In the genomic region with DNA sequence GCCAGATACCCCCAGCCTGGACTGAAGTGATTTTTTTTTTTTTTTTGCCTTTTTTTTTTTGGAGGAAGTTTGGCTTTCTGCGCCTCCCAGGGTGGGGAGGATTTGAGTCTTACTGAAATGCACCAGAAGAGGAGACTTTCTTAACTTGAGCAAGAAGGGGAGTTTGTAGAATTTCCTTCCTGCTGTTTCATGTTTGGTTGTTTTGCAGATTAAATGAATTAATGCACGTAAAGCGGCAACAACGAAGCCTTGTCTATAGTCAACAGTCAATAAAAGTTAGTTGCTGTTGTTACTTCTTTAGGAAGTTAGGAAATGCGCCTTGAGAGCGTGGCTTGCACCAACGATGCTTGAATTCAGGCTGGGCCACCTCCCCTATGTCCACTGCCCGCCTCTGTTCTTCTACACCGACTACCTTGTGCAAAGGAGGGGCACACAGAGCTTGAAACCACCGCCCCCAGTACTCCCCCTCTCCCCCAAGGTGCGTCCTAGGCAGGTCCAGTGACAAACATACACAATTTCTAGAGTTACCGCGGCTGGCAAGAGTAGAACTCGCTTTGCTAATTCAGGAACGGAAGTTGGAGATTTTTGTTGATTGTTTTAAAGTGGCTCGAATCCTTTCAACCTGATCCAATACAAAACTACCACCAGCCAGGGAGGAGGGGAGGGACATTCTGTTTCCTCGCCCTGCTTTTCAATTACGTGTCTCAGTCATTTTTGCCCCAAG, we compare ENCODE assay signal across 11 cellular contexts. TPM values are rescaled to one million over a fixed set of nuclear protein-coding genes. Genes with fewer than 3 reads are reported as not detected.
A peak's percentile ranks its signal among the peaks of the same experiment; 100 is the strongest.
DNase-seq lines count a peak whose midpoint lies in the region; ATAC-seq, FAIRE-seq and TF ChIP-seq lines count a peak whose summit lies in the region.
"Had no signal": no experiment of that assay in that cellular context is flagged by ENCODE, and none has a peak within 500 bp of the region (broad histone marks: within the 10 kb centered on the region; RNA-seq: fewer than 3 reads in every experiment).

No MANE protein-coding gene starts in this region.

- H3K9me3 ChIP-seq in Caco-2 (no peaks in the 10 kb centered on the region), HUES64 (ENCODE audit: insufficient read depth, low read depth, low read length) (no peaks in the 10 kb centered on the region)
- no peaks in the 10 kb centered on the region for H3K9me3 ChIP-seq in naive thymus-derived CD4-positive, alpha-beta T cell (ENCODE audit: control insufficient read depth in 2 of 3, low read length in 3 of 3)

- intact Hi-C loops in Caco-2 (cut with micrococcal nuclease; ENCODE audit: unreplicated experiment) = no loop called here
- intact Hi-C loops in naive thymus-derived CD4-positive, alpha-beta T cell (cut with micrococcal nuclease) = no loop called here

- no peak for ATAC-seq in naive thymus-derived CD4-positive, alpha-beta T cell
- no peak for ATAC-seq in HG02678 (IDR thresholded peaks at IDR 0.05; ENCODE audit: unreplicated experiment)

- H3K27me3 Mint-ChIP-seq in Caco-2 (ENCODE audit: insufficient read depth, unreplicated experiment) (peaks cover 52% of the 10 kb centered on the region), chondrocyte (ENCODE audit: low read depth) (peaks cover 59% of the 10 kb centered on the region)
- peaks cover 65 to 78% (median 67%) of the 10 kb centered on the region in 5 donors for H3K27me3 Mint-ChIP-seq in naive thymus-derived CD4-positive, alpha-beta T cell

- no peak for FAIRE-seq in D721Med (lab: Jason Lieb, UNC)

- CTCF ChIA-PET in Caco-2 (lab: Charles Lee) = no interaction called here
- CTCF ChIA-PET in naive thymus-derived CD4-positive, alpha-beta T cell (lab: Charles Lee) = interaction anchor here (0.6 kb wide), 1 partner anchor 16 kb away, joined by 3 read pairs; no protein-coding TSS in a partner anchor

- H3K9ac ChIP-seq in HUES64 (ENCODE audit: low read depth, low read length) = no peak overlapping the region

- TF ChIP-seq CTCF in Caco-2 (IDR thresholded peaks at IDR 0.05; ENCODE audit: insufficient read depth in 1 of 2, low read depth in 1 of 2, low read length in 1 of 2, severe bottlenecking in 1 of 2, unreplicated experiment in 1 of 2) (no peak), chondrocyte (IDR thresholded peaks at IDR 0.05) (no peak), D721Med (IDR thresholded peaks at IDR 0.05; ENCODE audit: insufficient read depth, missing control alignments) (no peak)

- H3K36me3 Mint-ChIP-seq in Caco-2 (ENCODE audit: insufficient read depth, unreplicated experiment) (no peaks in the 10 kb centered on the region), chondrocyte (ENCODE audit: low read depth) (peaks cover 1% of the 10 kb centered on the region)
- peaks cover 0 to 3% (median 0%) of the 10 kb centered on the region in 5 donors for H3K36me3 Mint-ChIP-seq in naive thymus-derived CD4-positive, alpha-beta T cell

- H3K4me1 Mint-ChIP-seq in Caco-2 (ENCODE audit: low read depth, unreplicated experiment) = peaks cover 9% of the 10 kb centered on the region
- H3K4me1 Mint-ChIP-seq in chondrocyte (ENCODE audit: low read depth) = peaks cover 23% of the 10 kb centered on the region
- H3K4me1 Mint-ChIP-seq in naive thymus-derived CD4-positive, alpha-beta T cell = peaks cover 11 to 26% (median 24%) of the 10 kb centered on the region in 7 donors

- no peak overlapping the region for H3K27ac ChIP-seq in HUES64 (ENCODE audit: low read depth, low read length)
- H3K27ac ChIP-seq in naive thymus-derived CD4-positive, alpha-beta T cell (ENCODE audit: low read depth, low read length) = no peak overlapping the region

- WGBS in HUES64 = 3% methylated on average over 14 of the region's 18 CpGs

- H3K4me1 ChIP-seq in Caco-2 (peaks cover 14% of the 10 kb centered on the region), HUES64 (ENCODE audit: insufficient read depth, low read length) (peaks cover 14% of the 10 kb centered on the region)
- H3K4me1 ChIP-seq in naive thymus-derived CD4-positive, alpha-beta T cell (ENCODE audit: control insufficient read depth in 2 of 2, insufficient read depth in 2 of 2, low read length in 2 of 2) = peaks cover 0 to 5% of the 10 kb centered on the region in 2 donors

- no peak overlapping the region for H3K27ac Mint-ChIP-seq in Caco-2 (ENCODE audit: unreplicated experiment)
- H3K27ac Mint-ChIP-seq in chondrocyte (ENCODE audit: unreplicated experiment) = no peak overlapping the region
- no peak overlapping the region for H3K27ac Mint-ChIP-seq in naive thymus-derived CD4-positive, alpha-beta T cell

- H3K9me3 Mint-ChIP-seq in Caco-2 (ENCODE audit: unreplicated experiment) (no peaks in the 10 kb centered on the region), chondrocyte (ENCODE audit: low read depth) (no peaks in the 10 kb centered on the region)
- H3K9me3 Mint-ChIP-seq in naive thymus-derived CD4-positive, alpha-beta T cell = peaks cover 0 to 4% (median 0%) of the 10 kb centered on the region in 11 donors

- H3K4me3 Mint-ChIP-seq in Caco-2 (ENCODE audit: unreplicated experiment) = peak overlapping the region; percentile 70
- H3K4me3 Mint-ChIP-seq in chondrocyte (ENCODE audit: unreplicated experiment) = peak overlapping the region; percentile 54
- H3K4me3 Mint-ChIP-seq in naive thymus-derived CD4-positive, alpha-beta T cell = peak overlapping the region in 9 of 10 donors; percentile 47 to 83 (median 75)

- H3K27me3 ChIP-seq in Caco-2 (replicated peaks; ENCODE audit: control insufficient read depth, insufficient read depth, low read length) = peaks cover 13% of the 10 kb centered on the region
- peaks cover 72% of the 10 kb centered on the region for H3K27me3 ChIP-seq in HUES64 (ENCODE audit: insufficient read depth, low read length)
- H3K27me3 ChIP-seq in naive thymus-derived CD4-positive, alpha-beta T cell (ENCODE audit: control insufficient read depth in 2 of 2, insufficient read depth in 2 of 2, low read length in 2 of 2) = peaks cover 0 to 6% of the 10 kb centered on the region in 2 donors

- no peak overlapping the region for H3K4me3 ChIP-seq in Caco-2 (ENCODE audit: low read depth, low read length)
- peak overlapping the region; percentile 47 for H3K4me3 ChIP-seq in HUES64 (ENCODE audit: low read length)
- no peak overlapping the region for H3K4me3 ChIP-seq in naive thymus-derived CD4-positive, alpha-beta T cell (ENCODE audit: low read length)

- no peaks in the 10 kb centered on the region for H3K36me3 ChIP-seq in Caco-2 (ENCODE audit: control insufficient read depth, insufficient read depth, low read length)
- no peaks in the 10 kb centered on the region for H3K36me3 ChIP-seq in HUES64 (ENCODE audit: insufficient read depth, low read length)
- H3K36me3 ChIP-seq in naive thymus-derived CD4-positive, alpha-beta T cell (ENCODE audit: control insufficient read depth in 2 of 3, insufficient read depth in 3 of 3, low read length in 3 of 3) = no peaks in the 10 kb centered on the region

- BruUV-seq in Caco-2 (replicated peaks; lab: Mats Ljungman, UMichigan) = no TSS peak

- POLR2A ChIA-PET in Caco-2 (lab: Charles Lee) = interaction anchor here (0.6 kb wide), 1 partner anchor 63 kb away, joined by 3 read pairs; no protein-coding TSS in a partner anchor
- POLR2A ChIA-PET in naive thymus-derived CD4-positive, alpha-beta T cell (lab: Charles Lee) = no interaction called here

- DNase-seq in Caco-2 = no peak
- DNase-seq in chondrocyte (ENCODE audit: low spot score) = no peak
- no peak for DNase-seq in naive thymus-derived CD4-positive, alpha-beta T cell
- DNase-seq in cerebellum (ENCODE audit: low spot score) = no peak
- DNase-seq in D721Med (ENCODE audit: insufficient read length, low spot score) = no peak
- no peak for DNase-seq in NCI-H187 treated with DMSO at 0.1 percent for 48 hours (lab: John Stamatoyannopoulos, UW)
- DNase-seq: activated effector memory CD4-positive, alpha-beta T cell treated with Interleukin-2 at 50 U/mL for 16 hours; SHP77 treated with DMSO at 0.1 percent for 48 hours had no signal

RNA-seq across cellular contexts. Expression of a gene that starts 0.8 kb away (rescaled TPM):
- total RNA-seq in Caco-2 (2022) (3.6 and 3.7 TPM in 2 replicates), chondrocyte (not detected in 3 replicates), cerebellum (1.1 TPM)
- polyA plus RNA-seq in HUES64 (2013, experiment 1 of 2) = not detected
- not detected for polyA plus RNA-seq in HUES64 (2013, experiment 2 of 2)
- under 1 TPM in 1 of 5 experiments, not detected in 4; 0.78 TPM for total RNA-seq in naive thymus-derived CD4-positive, alpha-beta T cell
- not detected for polyA plus RNA-seq in naive thymus-derived CD4-positive, alpha-beta T cell
- total RNA-seq: pulmonary artery endothelial cell had no signal

RNA-seq across cellular contexts. Expression of a gene that starts 33.3 kb away (rescaled TPM):
- total RNA-seq in Caco-2 (2022) (86.7 and 93.4 TPM in 2 replicates), chondrocyte (17.3 to 23.5 TPM (median 18.6 TPM) in 3 replicates), cerebellum (56.1 TPM)
- 119 TPM for polyA plus RNA-seq in HUES64 (2013, experiment 1 of 2)
- 139 TPM for polyA plus RNA-seq in HUES64 (2013, experiment 2 of 2)
- 10 to 100 TPM; 14.6 to 30.4 (median 17.7) TPM for total RNA-seq in naive thymus-derived CD4-positive, alpha-beta T cell
- 10 to 100 TPM; 26.4 to 46.5 TPM for polyA plus RNA-seq in naive thymus-derived CD4-positive, alpha-beta T cell
